Comparison of ENCODE assay signal across 13 cellular contexts in genomic region chr19:10891360-10892108, GRCh38. TPM values are rescaled to one million over a fixed set of nuclear protein-coding genes. Genes with fewer than 3 reads are reported as not detected.
A peak's percentile ranks its signal among the peaks of the same experiment; 100 is the strongest.
DNase-seq lines count a peak whose midpoint lies in the region; TF ChIP-seq lines count a peak whose summit lies in the region.
"Had no signal": no experiment of that assay in that cellular context is flagged by ENCODE, and none has a peak within 500 bp of the region (broad histone marks: within the 10 kb centered on the region; RNA-seq: fewer than 3 reads in every experiment).

No MANE protein-coding gene starts in this region.

- no peak for TF ChIP-seq EP300 in suprapubic skin (IDR thresholded peaks at IDR 0.05)

- DNase-seq in NCI-H2107 treated with DMSO at 0.1 percent for 48 hours (lab: John Stamatoyannopoulos, UW; ENCODE audit: unreplicated experiment) (peak; percentile 90), suprapubic skin (ENCODE audit: low spot score in 2 of 2) (no peak), immature natural killer cell (no peak), NCI-H2081 (lab: John Stamatoyannopoulos, UW) (no peak), erythroblast (lab: John Stamatoyannopoulos, UW) (no peak)
- DNase-seq: activated CD8-positive, alpha-beta memory T cell treated with anti-CD3 and anti-CD28 coated beads, Interleukin-2, amount 10 ng/mL, durations not matched to agents 7 days and 5 days; COR-L47; NCI-H1048; PC-9; posterior cingulate gyrus had no signal

- 81 to 83% methylated on average over 15 to 19 of the region's 23 CpGs for WGBS in mesodermal cell (ENCODE audit: insufficient coverage in 2 of 2), 2 experiments
- 46% methylated on average over 17 of the region's 23 CpGs for WGBS in suprapubic skin

- H3K4me1 ChIP-seq in duodenal mucosa (ENCODE audit: control insufficient read depth in 1 of 2, insufficient read depth in 2 of 2, low read length in 2 of 2): peaks cover 9 to 26% of the 10 kb centered on the region in 2 donors
- H3K4me1 ChIP-seq in mesodermal cell (ENCODE audit: control insufficient read depth, insufficient read depth, low read length, poor library complexity, severe bottlenecking): peaks cover 34% of the 10 kb centered on the region
- H3K4me1 ChIP-seq in suprapubic skin: peaks cover 61% of the 10 kb centered on the region

- H3K9me3 Mint-ChIP-seq in immature natural killer cell: no peaks in the 10 kb centered on the region

- TF ChIP-seq POLR2A in suprapubic skin (IDR thresholded peaks at IDR 0.05): no peak
- no peak for TF ChIP-seq POLR2A in erythroblast (IDR thresholded peaks at IDR 0.05; ENCODE audit: low read length)

- H3K36me3 ChIP-seq in duodenal mucosa (ENCODE audit: control insufficient read depth in 1 of 2, insufficient read depth in 2 of 2, low read length in 2 of 2) (no peaks in the 10 kb centered on the region), mesodermal cell (ENCODE audit: control insufficient read depth, insufficient read depth, low read length) (peaks cover 8% of the 10 kb centered on the region), suprapubic skin (no peaks in the 10 kb centered on the region)

- H3K9me3 ChIP-seq in duodenal mucosa (ENCODE audit: control insufficient read depth in 1 of 2, low read length in 2 of 2) (no peaks in the 10 kb centered on the region), mesodermal cell (ENCODE audit: control insufficient read depth, low read length) (no peaks in the 10 kb centered on the region), suprapubic skin (no peaks in the 10 kb centered on the region)

- peaks cover 0 to under 1% of the 10 kb centered on the region in 2 donors for H3K4me1 Mint-ChIP-seq in immature natural killer cell

- H3K4me3 ChIP-seq in duodenal mucosa (ENCODE audit: low read depth in 1 of 2, low read length in 2 of 2) (peak overlapping the region in 1 of 2 donors; percentile 29), mesodermal cell (ENCODE audit: extremely low read depth, insufficient read depth, low read length, poor library complexity, severe bottlenecking) (no peak overlapping the region), suprapubic skin (no peak overlapping the region)
- H3K4me3 ChIP-seq: PC-9 had no signal

- H3K27ac ChIP-seq in duodenal mucosa (ENCODE audit: low read depth, low read length) (peak overlapping the region; percentile 5), mesodermal cell (ENCODE audit: low read depth, low read length, severe bottlenecking) (peak overlapping the region; percentile 26), suprapubic skin (peak overlapping the region; percentile 78)
- H3K27ac ChIP-seq: PC-9 had no signal

- no peak overlapping the region for H3K4me3 Mint-ChIP-seq in immature natural killer cell
- H3K4me3 Mint-ChIP-seq: activated CD8-positive, alpha-beta memory T cell treated with anti-CD3 and anti-CD28 coated beads, Interleukin-2, amount 10 ng/mL, durations not matched to agents 7 days and 5 days had no signal

- TF ChIP-seq CTCF in suprapubic skin (IDR thresholded peaks at IDR 0.05): no peak

- no peaks in the 10 kb centered on the region for H3K27me3 Mint-ChIP-seq in immature natural killer cell (ENCODE audit: low read depth in 3 of 3)
- H3K27me3 Mint-ChIP-seq: activated CD8-positive, alpha-beta memory T cell treated with anti-CD3 and anti-CD28 coated beads, Interleukin-2, amount 10 ng/mL, durations not matched to agents 7 days and 5 days had no signal

- H3K36me3 Mint-ChIP-seq in immature natural killer cell: no peaks in the 10 kb centered on the region
- H3K36me3 Mint-ChIP-seq: activated CD8-positive, alpha-beta memory T cell treated with anti-CD3 and anti-CD28 coated beads, Interleukin-2, amount 10 ng/mL, durations not matched to agents 7 days and 5 days had no signal

- H3K27me3 ChIP-seq in duodenal mucosa (ENCODE audit: control insufficient read depth in 1 of 2, insufficient read depth in 2 of 2, low read length in 2 of 2) (no peaks in the 10 kb centered on the region), suprapubic skin (no peaks in the 10 kb centered on the region)

- no peak overlapping the region for H3K27ac Mint-ChIP-seq in immature natural killer cell
- H3K27ac Mint-ChIP-seq: activated CD8-positive, alpha-beta memory T cell treated with anti-CD3 and anti-CD28 coated beads, Interleukin-2, amount 10 ng/mL, durations not matched to agents 7 days and 5 days had no signal

- H3K9ac ChIP-seq in duodenal mucosa (ENCODE audit: low read depth in 1 of 2, low read length in 2 of 2): no peak overlapping the region

RNA-seq across cellular contexts. Expression of gene CARM1, which starts 20.2 kb away (rescaled TPM):
- polyA plus RNA-seq in mesodermal cell (2013, experiment 1 of 2): 93.2 TPM
- 83.9 TPM for polyA plus RNA-seq in mesodermal cell (2013, experiment 2 of 2)
- total RNA-seq in suprapubic skin: 10 to 100 TPM; 19.8 to 26.6 (median 23.2) TPM
- polyA plus RNA-seq in immature natural killer cell: under 1 TPM; 0.26 to 0.83 (median 0.29) TPM

RNA-seq across cellular contexts. Expression of gene YIPF2, which starts 36.9 kb away (rescaled TPM):
- 75.8 TPM for polyA plus RNA-seq in mesodermal cell (2013, experiment 1 of 2)
- polyA plus RNA-seq in mesodermal cell (2013, experiment 2 of 2): 58.8 TPM
- 10 to 100 TPM; 32.4 to 68.0 (median 50.2) TPM for total RNA-seq in suprapubic skin
- polyA plus RNA-seq in immature natural killer cell: 10 to 100 TPM; 14.8 to 24.7 (median 24.1) TPM

RNA-seq across cellular contexts. Expression of gene TIMM29, which starts 37.1 kb away (rescaled TPM):
- polyA plus RNA-seq in mesodermal cell (2013, experiment 1 of 2): 17.7 TPM
- polyA plus RNA-seq in mesodermal cell (2013, experiment 2 of 2): 17.0 TPM
- total RNA-seq in suprapubic skin: 10 to 100 TPM; 25.7 to 36.3 (median 33.0) TPM
- polyA plus RNA-seq in immature natural killer cell: 10 to 100 TPM; 29.6 to 40.8 (median 35.4) TPM

RNA-seq across cellular contexts. Expression of gene C19orf38, which starts 43.3 kb away (rescaled TPM):
- polyA plus RNA-seq in mesodermal cell (2013, experiment 1 of 2): 0.81 TPM
- polyA plus RNA-seq in mesodermal cell (2013, experiment 2 of 2): not detected
- total RNA-seq in suprapubic skin: 1 to 10 TPM in 1 of 4 donors, not detected in 3; 1.7 TPM
- polyA plus RNA-seq in immature natural killer cell: 1 to 10 TPM; 1.2 to 5.6 (median 3.3) TPM
- total RNA-seq: endothelial cell of umbilical vein had no signal
- polyA plus RNA-seq: endothelial cell of umbilical vein had no signal

RNA-seq across cellular contexts. Expression of gene TMED1, which starts 55.5 kb away (rescaled TPM):
- 40.8 TPM for polyA plus RNA-seq in mesodermal cell (2013, experiment 1 of 2)
- 33.7 TPM for polyA plus RNA-seq in mesodermal cell (2013, experiment 2 of 2)
- 10 to 100 TPM in 3 of 4 donors, 1 to 10 TPM in 1; 8.9 to 26.2 (median 20.4) TPM for total RNA-seq in suprapubic skin
- polyA plus RNA-seq in immature natural killer cell: 100 to 1,000 TPM in 1 of 3 donors, 10 to 100 TPM in 2; 60.1 to 103 (median 88.5) TPM

Comparison
In these comparisons a context has a peak if more than half of its experiments do, and no peak if none do; other contexts are left out.
1. H3K27ac ChIP-seq: peak in every context shown above with its lines; median percentile 78 in suprapubic skin; 26 in mesodermal cell; 5 in duodenal mucosa.